Comparison of ENCODE assay signal across 1 cellular context in the genomic region with DNA sequence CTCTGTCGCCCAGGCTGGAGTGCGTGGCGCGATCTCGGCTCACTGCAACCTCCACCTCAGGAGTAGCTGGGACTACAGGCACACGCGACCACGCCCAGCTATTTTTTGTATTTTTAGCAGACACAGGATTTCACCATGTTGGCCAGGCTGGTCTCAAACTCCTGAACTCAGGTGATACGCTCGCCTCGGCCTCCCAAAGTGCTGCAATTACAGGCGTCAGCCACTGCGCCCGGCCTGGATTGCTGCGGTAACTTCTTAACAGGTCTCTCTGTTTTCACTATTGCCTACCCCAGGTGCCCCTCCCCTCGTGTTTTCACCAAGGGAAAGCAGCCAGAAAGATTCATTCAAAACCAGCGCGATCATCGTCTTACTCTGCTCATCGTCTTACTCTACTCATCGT.
TF ChIP-seq lines count a peak whose summit lies in the region.

No MANE protein-coding gene starts in this region.

TF ChIP-seq in GM12891, 5 proteins besides CTCF, POLR2A, EP300 and RAD21 (continued from another document):
- TF ChIP-seq TAF1 (IDR thresholded peaks at IDR 0.05; ENCODE audit: low read depth, low read length) = no peak
- no peak for TF ChIP-seq PAX5 (IDR thresholded peaks at IDR 0.05; ENCODE audit: insufficient read depth, low read length, severe bottlenecking)
